Comparison of ENCODE assay signal across 8 cellular contexts in genomic region chr3:178436773-178437172, GRCh38.
A peak's percentile ranks its signal among the peaks of the same experiment; 100 is the strongest.
DNase-seq lines count a peak whose midpoint lies in the region; ATAC-seq, FAIRE-seq and TF ChIP-seq lines count a peak whose summit lies in the region.

No MANE protein-coding gene starts in this region.

- H3K4me1 Mint-ChIP-seq in astrocyte (ENCODE audit: low read depth, unreplicated experiment) = peaks cover 8% of the 10 kb centered on the region
- H3K4me1 Mint-ChIP-seq in stimulated activated naive CD8-positive, alpha-beta T cell treated with anti-CD3 and anti-CD28 coated beads, Interleukin-15, amount 100 ng/mL, for 72 hours = no peaks in the 10 kb centered on the region

- no peak overlapping the region for H3K27ac Mint-ChIP-seq in astrocyte (ENCODE audit: unreplicated experiment)
- H3K27ac Mint-ChIP-seq in stimulated activated naive CD8-positive, alpha-beta T cell treated with anti-CD3 and anti-CD28 coated beads, Interleukin-15, amount 100 ng/mL, for 72 hours = no peak overlapping the region

- FAIRE-seq in astrocyte (lab: Jason Lieb, UNC) = peak; percentile 80
- FAIRE-seq in keratinocyte (lab: Jason Lieb, UNC) = no peak

- no peaks in the 10 kb centered on the region for H3K9me3 Mint-ChIP-seq in astrocyte (ENCODE audit: unreplicated experiment)
- no peaks in the 10 kb centered on the region for H3K9me3 Mint-ChIP-seq in stimulated activated naive CD8-positive, alpha-beta T cell treated with anti-CD3 and anti-CD28 coated beads, Interleukin-15, amount 100 ng/mL, for 72 hours

- H3K27me3 ChIP-seq in GM06990 (replicated peaks; ENCODE audit: control insufficient read depth, insufficient read depth, low read length) = no peaks in the 10 kb centered on the region
- H3K27me3 ChIP-seq in astrocyte (ENCODE audit: insufficient read depth, low read length) = no peaks in the 10 kb centered on the region
- H3K27me3 ChIP-seq in keratinocyte (ENCODE audit: control insufficient read depth, extremely low read depth, insufficient read depth, low read length) = no peaks in the 10 kb centered on the region

- H3K4me1 ChIP-seq in astrocyte (ENCODE audit: insufficient read depth, low read length) (no peaks in the 10 kb centered on the region), keratinocyte (ENCODE audit: control insufficient read depth, extremely low read depth, insufficient read depth, low read length) (no peaks in the 10 kb centered on the region)

- H4K20me1 ChIP-seq in astrocyte (ENCODE audit: insufficient read depth, low read length) (no peaks in the 10 kb centered on the region), keratinocyte (ENCODE audit: control insufficient read depth, extremely low read depth, insufficient read depth, low read length) (no peaks in the 10 kb centered on the region)

- no peak overlapping the region for H2AFZ ChIP-seq in astrocyte (ENCODE audit: low read depth, low read length)
- no peak overlapping the region for H2AFZ ChIP-seq in keratinocyte (ENCODE audit: control insufficient read depth, low read length)

- TF ChIP-seq CTCF in GM06990 (IDR thresholded peaks at IDR 0.05; ENCODE audit: insufficient read depth, low read length, poor library complexity, severe bottlenecking) (peak; percentile 52), astrocyte (IDR thresholded peaks at IDR 0.05; ENCODE audit: insufficient read depth, low read depth, low read length) (peak; percentile 60), keratinocyte (optimal IDR thresholded peaks at IDR 0.05 in 1 of 3, IDR thresholded peaks at IDR 0.05 in 1 of 3, conservative IDR thresholded peaks at IDR 0.05 in 1 of 3; ENCODE audit: extremely low read depth in 1 of 3, insufficient read depth in 2 of 3, low read length in 3 of 3) (peak in 2 of 3 experiments; percentile 35 to 40)

- no peaks in the 10 kb centered on the region for H3K9me1 ChIP-seq in keratinocyte (ENCODE audit: control insufficient read depth, extremely low read depth, insufficient read depth, low read length)

- dilution Hi-C loops in keratinocyte (cut with MboI; ENCODE audit: extremely low pct_ligation_motif_present, low sequenced_read_pairs) = loop anchor here (25.0 kb wide), 1 partner anchor 526 kb away; no protein-coding TSS in a partner anchor

- H3K36me3 ChIP-seq in GM06990 (ENCODE audit: control insufficient read depth, insufficient read depth, low read length) = no peaks in the 10 kb centered on the region
- no peaks in the 10 kb centered on the region for H3K36me3 ChIP-seq in astrocyte (ENCODE audit: insufficient read depth, low read length)
- H3K36me3 ChIP-seq in keratinocyte (ENCODE audit: control insufficient read depth in 2 of 2, extremely low read depth in 1 of 2, insufficient read depth in 2 of 2, low read length in 2 of 2) = no peaks in the 10 kb centered on the region

- no peaks in the 10 kb centered on the region for H3K9me3 ChIP-seq in astrocyte (ENCODE audit: insufficient read depth, low read depth, low read length)
- no peaks in the 10 kb centered on the region for H3K9me3 ChIP-seq in keratinocyte (ENCODE audit: control insufficient read depth, low read depth, low read length)

- H3K4me3 Mint-ChIP-seq in astrocyte (ENCODE audit: unreplicated experiment) = no peak overlapping the region
- H3K4me3 Mint-ChIP-seq in stimulated activated naive CD8-positive, alpha-beta T cell treated with anti-CD3 and anti-CD28 coated beads, Interleukin-15, amount 100 ng/mL, for 72 hours = no peak overlapping the region

- no peaks in the 10 kb centered on the region for H3K79me2 ChIP-seq in astrocyte (ENCODE audit: insufficient read depth, low read length)
- H3K79me2 ChIP-seq in keratinocyte (ENCODE audit: control insufficient read depth, insufficient read depth, low read length) = no peaks in the 10 kb centered on the region

- no peak overlapping the region for H3K4me3 ChIP-seq in GM06990 (replicated peaks; ENCODE audit: low read depth, low read length)
- H3K4me3 ChIP-seq in astrocyte (ENCODE audit: insufficient read depth, low read depth, low read length) = no peak overlapping the region
- H3K4me3 ChIP-seq in keratinocyte (ENCODE audit: control insufficient read depth in 2 of 3, extremely low read depth in 1 of 3, insufficient read depth in 2 of 3, low read depth in 1 of 3, low read length in 3 of 3) = no peak overlapping the region

- H3K27ac ChIP-seq in astrocyte (ENCODE audit: low read depth, low read length) = no peak overlapping the region
- H3K27ac ChIP-seq in keratinocyte (ENCODE audit: control insufficient read depth, insufficient read depth, low read length) = no peak overlapping the region

- H3K9ac ChIP-seq in astrocyte (ENCODE audit: low read length) (no peak overlapping the region), keratinocyte (ENCODE audit: control insufficient read depth, extremely low read depth, insufficient read depth, low read length) (no peak overlapping the region)

- H3K27me3 Mint-ChIP-seq in astrocyte (ENCODE audit: low read depth, unreplicated experiment) = no peaks in the 10 kb centered on the region
- H3K27me3 Mint-ChIP-seq in stimulated activated naive CD8-positive, alpha-beta T cell treated with anti-CD3 and anti-CD28 coated beads, Interleukin-15, amount 100 ng/mL, for 72 hours = no peaks in the 10 kb centered on the region

- DNase-seq in GM06990 (ENCODE audit: extremely low read depth, insufficient read length) (no peak), NCI-H2107 (lab: John Stamatoyannopoulos, UW) (peak; percentile 31), astrocyte (ENCODE audit: low read depth) (peak; percentile 59), keratinocyte (ENCODE audit: low read depth, low spot score) (no peak)
- no peak for DNase-seq in activated CD8-positive, alpha-beta memory T cell treated with anti-CD3 and anti-CD28 coated beads, Interleukin-2, amount 50 U/mL, for 48 hours
- no peak for DNase-seq in stimulated activated naive CD8-positive, alpha-beta T cell treated with anti-CD3 and anti-CD28 coated beads, Interleukin-15, amount 100 ng/mL, for 72 hours

- H3K36me3 Mint-ChIP-seq in astrocyte (ENCODE audit: low read depth, unreplicated experiment) = no peaks in the 10 kb centered on the region

- ATAC-seq in HG02571 (IDR thresholded peaks at IDR 0.05; ENCODE audit: unreplicated experiment) (peak; percentile 54), HG02870 (IDR thresholded peaks at IDR 0.05; ENCODE audit: unreplicated experiment) (no peak)
- ATAC-seq in stimulated activated naive CD8-positive, alpha-beta T cell treated with anti-CD3 and anti-CD28 coated beads, Interleukin-15, amount 100 ng/mL, for 72 hours = no peak

- H3K4me2 ChIP-seq in astrocyte (ENCODE audit: low read length) = no peak overlapping the region
- H3K4me2 ChIP-seq in keratinocyte (ENCODE audit: control insufficient read depth, extremely low read depth, insufficient read depth, low read depth, low read length) = no peak overlapping the region

Comparison
In these comparisons a context has a peak if more than half of its experiments do, and no peak if none do; other contexts are left out.
1. DNase-seq: peak in NCI-H2107 (single experiment) and astrocyte (single experiment); none in GM06990 (single experiment), keratinocyte (single experiment), activated CD8-positive, alpha-beta memory T cell treated with anti-CD3 and anti-CD28 coated beads, Interleukin-2, amount 50 U/mL, for 48 hours (single experiment) and stimulated activated naive CD8-positive, alpha-beta T cell treated with anti-CD3 and anti-CD28 coated beads, Interleukin-15, amount 100 ng/mL, for 72 hours (0 of 2).
2. Peak in every context shown above with its lines, with median percentiles within 50 percentile points of each other: CTCF ChIP-seq.